ENCODE assay signal across 1 cellular context in genomic region chr9:18976368-18977238, GRCh38.
TF ChIP-seq lines count a peak whose summit lies in the region.

No MANE protein-coding gene starts in this region.

TF ChIP-seq in HEK293, 187 proteins besides CTCF, POLR2A, EP300 and RAD21 (continued from another document and continues in another):
- peak; percentile 99 for TF ChIP-seq TSHZ1 (tag by site-specific recombination; IDR thresholded peaks at IDR 0.05; ENCODE audit: borderline replicate concordance)
- TF ChIP-seq ZBTB26 (tag by site-specific recombination; optimal IDR thresholded peaks at IDR 0.05), result peak; percentile 29
- no peak for TF ChIP-seq ZNF174 (tag by site-specific recombination; IDR thresholded peaks at IDR 0.05)
- TF ChIP-seq ZNF24 (tag by site-specific recombination; IDR thresholded peaks at IDR 0.05), result peak; percentile 99
- TF ChIP-seq INSM2 (tag by site-specific recombination; IDR thresholded peaks at IDR 0.05), result peak; percentile 100
- TF ChIP-seq ZBTB17 (tag by site-specific recombination; IDR thresholded peaks at IDR 0.05), result peak; percentile 92
- TF ChIP-seq ZNF19 (tag by site-specific recombination; IDR thresholded peaks at IDR 0.05; ENCODE audit: low read depth), result no peak
- 0 out of 2 replicates have a peak, but pooled peaks have one; percentile 78 for TF ChIP-seq ZNF660 (tag by site-specific recombination; IDR thresholded peaks at IDR 0.05)
- TF ChIP-seq ZNF146 (tag by site-specific recombination; IDR thresholded peaks at IDR 0.05), result peak; percentile 89
- TF ChIP-seq ZNF404 (tag by site-specific recombination; IDR thresholded peaks at IDR 0.05), result no peak
- TF ChIP-seq MYNN (tag by site-specific recombination; IDR thresholded peaks at IDR 0.05; ENCODE audit: borderline replicate concordance), result peak; percentile 91
- no peak for TF ChIP-seq ZNF280C (tag by site-specific recombination; IDR thresholded peaks at IDR 0.05)
- no peak for TF ChIP-seq ZNF48 (tag by site-specific recombination; IDR thresholded peaks at IDR 0.05)
- TF ChIP-seq YY2 (tag by site-specific recombination; IDR thresholded peaks at IDR 0.05), result 0 out of 2 replicates have a peak, but pooled peaks have one; percentile 19
- TF ChIP-seq FEZF1 (tag by site-specific recombination; IDR thresholded peaks at IDR 0.05), result peak; percentile 99
- TF ChIP-seq ZBTB48 (tag by site-specific recombination; IDR thresholded peaks at IDR 0.05), result peak; percentile 23; the same call in 1 of the 2 replicates
- peak; percentile 96 for TF ChIP-seq ZNF629 (tag by site-specific recombination; IDR thresholded peaks at IDR 0.05)
- TF ChIP-seq ZNF776 (tag by site-specific recombination; IDR thresholded peaks at IDR 0.05; ENCODE audit: borderline replicate concordance), result no peak
- no peak for TF ChIP-seq ZBTB10 (tag by site-specific recombination; IDR thresholded peaks at IDR 0.05)
- peak; percentile 98 for TF ChIP-seq ZNF488 (tag by site-specific recombination; IDR thresholded peaks at IDR 0.05)
- TF ChIP-seq ZNF324 (tag by site-specific recombination; IDR thresholded peaks at IDR 0.05), result peak; percentile 96
- TF ChIP-seq ZNF18 (tag by site-specific recombination; IDR thresholded peaks at IDR 0.05), result peak; percentile 95
- no peak for TF ChIP-seq SALL2 (tag by site-specific recombination; IDR thresholded peaks at IDR 0.05; ENCODE audit: borderline replicate concordance)
- TF ChIP-seq ZNF518A (tag by site-specific recombination; conservative IDR thresholded peaks at IDR 0.05; ENCODE audit: low read depth), result peak; percentile 58
- peak; percentile 41; the same call in 1 of the 2 replicates for TF ChIP-seq ZNF335 (tag by site-specific recombination; conservative IDR thresholded peaks at IDR 0.05)
- TF ChIP-seq ZNF391 (tag by site-specific recombination; IDR thresholded peaks at IDR 0.05; ENCODE audit: borderline replicate concordance, low read depth), result peak; percentile 99
- peak; percentile 60; the same call in 1 of the 2 replicates for TF ChIP-seq REST (tag by site-specific recombination; IDR thresholded peaks at IDR 0.05)
- peak; percentile 79 for TF ChIP-seq ZBTB7A (tag by site-specific recombination; IDR thresholded peaks at IDR 0.05; ENCODE audit: low read depth)
